Comparison of ENCODE assay signal across 1 cellular context in the genomic region with DNA sequence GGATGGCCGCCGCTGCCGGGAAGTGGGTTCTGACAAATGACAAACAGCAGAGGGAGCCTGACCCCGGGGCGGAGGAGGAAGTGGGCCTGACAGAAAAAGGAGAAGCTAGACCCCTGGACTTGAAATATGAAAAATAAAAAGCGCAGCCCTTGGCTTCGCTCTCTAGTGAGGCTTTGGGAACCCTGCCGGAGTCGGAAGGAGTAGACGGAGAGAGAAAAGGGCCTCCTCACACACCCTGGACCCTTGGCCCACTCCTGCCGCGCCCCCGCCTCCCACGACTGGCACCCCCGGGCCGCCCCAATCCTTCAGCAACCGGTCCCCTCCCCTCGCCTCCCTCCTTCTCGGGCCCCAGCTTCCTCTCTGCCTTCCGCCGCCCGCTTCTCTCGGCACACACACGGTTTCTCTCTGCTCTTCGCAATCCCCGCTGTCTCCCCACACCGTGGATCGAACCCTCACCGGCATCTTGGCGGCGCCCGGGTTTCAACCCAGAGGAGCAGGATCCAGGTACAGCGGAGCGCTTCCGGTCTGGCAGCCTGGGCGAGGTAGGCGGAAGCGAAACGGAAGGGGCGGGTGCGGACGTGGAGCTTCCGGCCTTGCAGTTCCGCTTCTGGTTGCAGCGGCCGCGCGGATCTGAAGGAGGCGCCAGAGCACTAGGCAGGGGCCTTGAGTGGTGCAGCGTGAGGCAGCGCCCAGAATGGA.
TF ChIP-seq lines count a peak whose summit lies in the region.

A gene (minus strand): TSS at position 539 of the 699 bp plus-strand sequence. CDS start 77 bp downstream, at position 462.

TF ChIP-seq in K562, 482 proteins besides CTCF, POLR2A, EP300 and RAD21 (continued from another document and continues in another):
- TF ChIP-seq, protein P1, sequence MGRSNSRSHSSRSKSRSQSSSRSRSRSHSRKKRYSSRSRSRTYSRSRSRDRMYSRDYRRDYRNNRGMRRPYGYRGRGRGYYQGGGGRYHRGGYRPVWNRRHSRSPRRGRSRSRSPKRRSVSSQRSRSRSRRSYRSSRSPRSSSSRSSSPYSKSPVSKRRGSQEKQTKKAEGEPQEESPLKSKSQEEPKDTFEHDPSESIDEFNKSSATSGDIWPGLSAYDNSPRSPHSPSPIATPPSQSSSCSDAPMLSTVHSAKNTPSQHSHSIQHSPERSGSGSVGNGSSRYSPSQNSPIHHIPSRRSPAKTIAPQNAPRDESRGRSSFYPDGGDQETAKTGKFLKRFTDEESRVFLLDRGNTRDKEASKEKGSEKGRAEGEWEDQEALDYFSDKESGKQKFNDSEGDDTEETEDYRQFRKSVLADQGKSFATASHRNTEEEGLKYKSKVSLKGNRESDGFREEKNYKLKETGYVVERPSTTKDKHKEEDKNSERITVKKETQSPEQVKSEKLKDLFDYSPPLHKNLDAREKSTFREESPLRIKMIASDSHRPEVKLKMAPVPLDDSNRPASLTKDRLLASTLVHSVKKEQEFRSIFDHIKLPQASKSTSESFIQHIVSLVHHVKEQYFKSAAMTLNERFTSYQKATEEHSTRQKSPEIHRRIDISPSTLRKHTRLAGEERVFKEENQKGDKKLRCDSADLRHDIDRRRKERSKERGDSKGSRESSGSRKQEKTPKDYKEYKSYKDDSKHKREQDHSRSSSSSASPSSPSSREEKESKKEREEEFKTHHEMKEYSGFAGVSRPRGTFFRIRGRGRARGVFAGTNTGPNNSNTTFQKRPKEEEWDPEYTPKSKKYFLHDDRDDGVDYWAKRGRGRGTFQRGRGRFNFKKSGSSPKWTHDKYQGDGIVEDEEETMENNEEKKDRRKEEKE (IDR thresholded peaks at IDR 0.05; ENCODE audit: borderline replicate concordance in 1 of 2, control insufficient read depth in 1 of 2, low read depth in 2 of 2, low read length in 1 of 2): no peak
- TF ChIP-seq ZNF175 (CRISPR knock-in tag; IDR thresholded peaks at IDR 0.05; ENCODE audit: low read depth): no peak
- TF ChIP-seq ILK (tag; IDR thresholded peaks at IDR 0.05; ENCODE audit: borderline replicate concordance, low read depth): no peak
- TF ChIP-seq ZNF263 (CRISPR knock-in tag; IDR thresholded peaks at IDR 0.05; ENCODE audit: borderline replicate concordance): peak; percentile 43; the same call in 1 of the 2 replicates
- TF ChIP-seq, protein P2, sequence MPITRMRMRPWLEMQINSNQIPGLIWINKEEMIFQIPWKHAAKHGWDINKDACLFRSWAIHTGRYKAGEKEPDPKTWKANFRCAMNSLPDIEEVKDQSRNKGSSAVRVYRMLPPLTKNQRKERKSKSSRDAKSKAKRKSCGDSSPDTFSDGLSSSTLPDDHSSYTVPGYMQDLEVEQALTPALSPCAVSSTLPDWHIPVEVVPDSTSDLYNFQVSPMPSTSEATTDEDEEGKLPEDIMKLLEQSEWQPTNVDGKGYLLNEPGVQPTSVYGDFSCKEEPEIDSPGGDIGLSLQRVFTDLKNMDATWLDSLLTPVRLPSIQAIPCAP (CRISPR knock-in tag; IDR thresholded peaks at IDR 0.05; ENCODE audit: borderline replicate concordance): no peak
- no peak for TF ChIP-seq HNRNPH1 (optimal IDR thresholded peaks at IDR 0.05; ENCODE audit: low read depth, low read length)
- peak; percentile 89 for TF ChIP-seq POLR2AphosphoS5 (IDR thresholded peaks at IDR 0.05; ENCODE audit: control insufficient read depth, insufficient read depth, low read depth, low read length)
- 0 out of 2 replicates have a peak, but pooled peaks have one; percentile 69 for TF ChIP-seq LARP7 (IDR thresholded peaks at IDR 0.05)
- no peak for TF ChIP-seq HDAC3 (IDR thresholded peaks at IDR 0.05; ENCODE audit: borderline replicate concordance, partially characterized antibody)
- peak; percentile 85 for TF ChIP-seq GATAD2B (IDR thresholded peaks at IDR 0.05; ENCODE audit: borderline replicate concordance)
- TF ChIP-seq, protein P3, sequence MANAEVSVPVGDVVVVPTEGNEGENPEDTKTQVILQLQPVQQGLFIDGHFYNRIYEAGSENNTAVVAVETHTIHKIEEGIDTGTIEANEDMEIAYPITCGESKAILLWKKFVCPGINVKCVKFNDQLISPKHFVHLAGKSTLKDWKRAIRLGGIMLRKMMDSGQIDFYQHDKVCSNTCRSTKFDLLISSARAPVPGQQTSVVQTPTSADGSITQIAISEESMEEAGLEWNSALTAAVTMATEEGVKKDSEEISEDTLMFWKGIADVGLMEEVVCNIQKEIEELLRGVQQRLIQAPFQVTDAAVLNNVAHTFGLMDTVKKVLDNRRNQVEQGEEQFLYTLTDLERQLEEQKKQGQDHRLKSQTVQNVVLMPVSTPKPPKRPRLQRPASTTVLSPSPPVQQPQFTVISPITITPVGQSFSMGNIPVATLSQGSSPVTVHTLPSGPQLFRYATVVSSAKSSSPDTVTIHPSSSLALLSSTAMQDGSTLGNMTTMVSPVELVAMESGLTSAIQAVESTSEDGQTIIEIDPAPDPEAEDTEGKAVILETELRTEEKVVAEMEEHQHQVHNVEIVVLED (CRISPR knock-in tag; IDR thresholded peaks at IDR 0.05): no peak
- peak; percentile 27; the same call in 1 of the 2 replicates for TF ChIP-seq RUNX1 (IDR thresholded peaks at IDR 0.05; ENCODE audit: low read depth)
- no peak for TF ChIP-seq ZKSCAN3 (CRISPR knock-in tag; IDR thresholded peaks at IDR 0.05)
- 0 out of 2 replicates have a peak, but pooled peaks have one; percentile 7 for TF ChIP-seq KLF13 (tag; IDR thresholded peaks at IDR 0.05; ENCODE audit: borderline replicate concordance, low read depth)
- TF ChIP-seq OTX1 (CRISPR knock-in tag; IDR thresholded peaks at IDR 0.05): peak; percentile 76
- TF ChIP-seq FOXK1 (CRISPR knock-in tag; IDR thresholded peaks at IDR 0.05; ENCODE audit: borderline replicate concordance): no peak
- peak; percentile 59 for TF ChIP-seq ZNF384 (IDR thresholded peaks at IDR 0.05; ENCODE audit: low read depth, low read length)
- TF ChIP-seq, protein P4, sequence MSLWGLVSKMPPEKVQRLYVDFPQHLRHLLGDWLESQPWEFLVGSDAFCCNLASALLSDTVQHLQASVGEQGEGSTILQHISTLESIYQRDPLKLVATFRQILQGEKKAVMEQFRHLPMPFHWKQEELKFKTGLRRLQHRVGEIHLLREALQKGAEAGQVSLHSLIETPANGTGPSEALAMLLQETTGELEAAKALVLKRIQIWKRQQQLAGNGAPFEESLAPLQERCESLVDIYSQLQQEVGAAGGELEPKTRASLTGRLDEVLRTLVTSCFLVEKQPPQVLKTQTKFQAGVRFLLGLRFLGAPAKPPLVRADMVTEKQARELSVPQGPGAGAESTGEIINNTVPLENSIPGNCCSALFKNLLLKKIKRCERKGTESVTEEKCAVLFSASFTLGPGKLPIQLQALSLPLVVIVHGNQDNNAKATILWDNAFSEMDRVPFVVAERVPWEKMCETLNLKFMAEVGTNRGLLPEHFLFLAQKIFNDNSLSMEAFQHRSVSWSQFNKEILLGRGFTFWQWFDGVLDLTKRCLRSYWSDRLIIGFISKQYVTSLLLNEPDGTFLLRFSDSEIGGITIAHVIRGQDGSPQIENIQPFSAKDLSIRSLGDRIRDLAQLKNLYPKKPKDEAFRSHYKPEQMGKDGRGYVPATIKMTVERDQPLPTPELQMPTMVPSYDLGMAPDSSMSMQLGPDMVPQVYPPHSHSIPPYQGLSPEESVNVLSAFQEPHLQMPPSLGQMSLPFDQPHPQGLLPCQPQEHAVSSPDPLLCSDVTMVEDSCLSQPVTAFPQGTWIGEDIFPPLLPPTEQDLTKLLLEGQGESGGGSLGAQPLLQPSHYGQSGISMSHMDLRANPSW (CRISPR knock-in tag; IDR thresholded peaks at IDR 0.05): no peak; the same call in 1 of the 2 replicates
- peak in 1 of 2 experiments; percentile 52; a peak in 2 of 4 replicates for TF ChIP-seq SRF (CRISPR knock-in tag; IDR thresholded peaks at IDR 0.05)
- TF ChIP-seq, protein P5, sequence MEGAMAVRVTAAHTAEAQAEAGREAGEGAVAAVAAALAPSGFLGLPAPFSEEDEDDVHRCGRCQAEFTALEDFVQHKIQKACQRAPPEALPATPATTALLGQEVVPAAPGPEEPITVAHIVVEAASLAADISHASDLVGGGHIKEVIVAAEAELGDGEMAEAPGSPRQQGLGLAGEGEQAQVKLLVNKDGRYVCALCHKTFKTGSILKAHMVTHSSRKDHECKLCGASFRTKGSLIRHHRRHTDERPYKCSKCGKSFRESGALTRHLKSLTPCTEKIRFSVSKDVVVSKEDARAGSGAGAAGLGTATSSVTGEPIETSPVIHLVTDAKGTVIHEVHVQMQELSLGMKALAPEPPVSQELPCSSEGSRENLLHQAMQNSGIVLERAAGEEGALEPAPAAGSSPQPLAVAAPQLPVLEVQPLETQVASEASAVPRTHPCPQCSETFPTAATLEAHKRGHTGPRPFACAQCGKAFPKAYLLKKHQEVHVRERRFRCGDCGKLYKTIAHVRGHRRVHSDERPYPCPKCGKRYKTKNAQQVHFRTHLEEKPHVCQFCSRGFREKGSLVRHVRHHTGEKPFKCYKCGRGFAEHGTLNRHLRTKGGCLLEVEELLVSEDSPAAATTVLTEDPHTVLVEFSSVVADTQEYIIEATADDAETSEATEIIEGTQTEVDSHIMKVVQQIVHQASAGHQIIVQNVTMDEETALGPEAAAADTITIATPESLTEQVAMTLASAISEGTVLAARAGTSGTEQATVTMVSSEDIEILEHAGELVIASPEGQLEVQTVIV (CRISPR knock-in tag; IDR thresholded peaks at IDR 0.05; ENCODE audit: borderline replicate concordance): no peak
- TF ChIP-seq SP2 (IDR thresholded peaks at IDR 0.05; ENCODE audit: extremely low read depth, low read depth, low read length, poor library complexity, severe bottlenecking): peak; percentile 5
- TF ChIP-seq, protein P6, sequence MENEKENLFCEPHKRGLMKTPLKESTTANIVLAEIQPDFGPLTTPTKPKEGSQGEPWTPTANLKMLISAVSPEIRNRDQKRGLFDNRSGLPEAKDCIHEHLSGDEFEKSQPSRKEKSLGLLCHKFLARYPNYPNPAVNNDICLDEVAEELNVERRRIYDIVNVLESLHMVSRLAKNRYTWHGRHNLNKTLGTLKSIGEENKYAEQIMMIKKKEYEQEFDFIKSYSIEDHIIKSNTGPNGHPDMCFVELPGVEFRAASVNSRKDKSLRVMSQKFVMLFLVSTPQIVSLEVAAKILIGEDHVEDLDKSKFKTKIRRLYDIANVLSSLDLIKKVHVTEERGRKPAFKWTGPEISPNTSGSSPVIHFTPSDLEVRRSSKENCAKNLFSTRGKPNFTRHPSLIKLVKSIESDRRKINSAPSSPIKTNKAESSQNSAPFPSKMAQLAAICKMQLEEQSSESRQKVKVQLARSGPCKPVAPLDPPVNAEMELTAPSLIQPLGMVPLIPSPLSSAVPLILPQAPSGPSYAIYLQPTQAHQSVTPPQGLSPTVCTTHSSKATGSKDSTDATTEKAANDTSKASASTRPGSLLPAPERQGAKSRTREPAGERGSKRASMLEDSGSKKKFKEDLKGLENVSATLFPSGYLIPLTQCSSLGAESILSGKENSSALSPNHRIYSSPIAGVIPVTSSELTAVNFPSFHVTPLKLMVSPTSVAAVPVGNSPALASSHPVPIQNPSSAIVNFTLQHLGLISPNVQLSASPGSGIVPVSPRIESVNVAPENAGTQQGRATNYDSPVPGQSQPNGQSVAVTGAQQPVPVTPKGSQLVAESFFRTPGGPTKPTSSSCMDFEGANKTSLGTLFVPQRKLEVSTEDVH (IDR thresholded peaks at IDR 0.05; ENCODE audit: low read depth, partially characterized antibody): peak; percentile 98
- TF ChIP-seq MAFG (tag; conservative IDR thresholded peaks at IDR 0.05): no peak
- TF ChIP-seq HMG20A (CRISPR knock-in tag; conservative IDR thresholded peaks at IDR 0.05): no peak
- no peak for TF ChIP-seq ADNP (tag; IDR thresholded peaks at IDR 0.05)
- TF ChIP-seq ZNF76 (CRISPR knock-in tag; IDR thresholded peaks at IDR 0.05; ENCODE audit: borderline replicate concordance): no peak
- no peak for TF ChIP-seq EWSR1 (IDR thresholded peaks at IDR 0.05; ENCODE audit: borderline replicate concordance, low read depth, partially characterized antibody)
- TF ChIP-seq, protein P7, sequence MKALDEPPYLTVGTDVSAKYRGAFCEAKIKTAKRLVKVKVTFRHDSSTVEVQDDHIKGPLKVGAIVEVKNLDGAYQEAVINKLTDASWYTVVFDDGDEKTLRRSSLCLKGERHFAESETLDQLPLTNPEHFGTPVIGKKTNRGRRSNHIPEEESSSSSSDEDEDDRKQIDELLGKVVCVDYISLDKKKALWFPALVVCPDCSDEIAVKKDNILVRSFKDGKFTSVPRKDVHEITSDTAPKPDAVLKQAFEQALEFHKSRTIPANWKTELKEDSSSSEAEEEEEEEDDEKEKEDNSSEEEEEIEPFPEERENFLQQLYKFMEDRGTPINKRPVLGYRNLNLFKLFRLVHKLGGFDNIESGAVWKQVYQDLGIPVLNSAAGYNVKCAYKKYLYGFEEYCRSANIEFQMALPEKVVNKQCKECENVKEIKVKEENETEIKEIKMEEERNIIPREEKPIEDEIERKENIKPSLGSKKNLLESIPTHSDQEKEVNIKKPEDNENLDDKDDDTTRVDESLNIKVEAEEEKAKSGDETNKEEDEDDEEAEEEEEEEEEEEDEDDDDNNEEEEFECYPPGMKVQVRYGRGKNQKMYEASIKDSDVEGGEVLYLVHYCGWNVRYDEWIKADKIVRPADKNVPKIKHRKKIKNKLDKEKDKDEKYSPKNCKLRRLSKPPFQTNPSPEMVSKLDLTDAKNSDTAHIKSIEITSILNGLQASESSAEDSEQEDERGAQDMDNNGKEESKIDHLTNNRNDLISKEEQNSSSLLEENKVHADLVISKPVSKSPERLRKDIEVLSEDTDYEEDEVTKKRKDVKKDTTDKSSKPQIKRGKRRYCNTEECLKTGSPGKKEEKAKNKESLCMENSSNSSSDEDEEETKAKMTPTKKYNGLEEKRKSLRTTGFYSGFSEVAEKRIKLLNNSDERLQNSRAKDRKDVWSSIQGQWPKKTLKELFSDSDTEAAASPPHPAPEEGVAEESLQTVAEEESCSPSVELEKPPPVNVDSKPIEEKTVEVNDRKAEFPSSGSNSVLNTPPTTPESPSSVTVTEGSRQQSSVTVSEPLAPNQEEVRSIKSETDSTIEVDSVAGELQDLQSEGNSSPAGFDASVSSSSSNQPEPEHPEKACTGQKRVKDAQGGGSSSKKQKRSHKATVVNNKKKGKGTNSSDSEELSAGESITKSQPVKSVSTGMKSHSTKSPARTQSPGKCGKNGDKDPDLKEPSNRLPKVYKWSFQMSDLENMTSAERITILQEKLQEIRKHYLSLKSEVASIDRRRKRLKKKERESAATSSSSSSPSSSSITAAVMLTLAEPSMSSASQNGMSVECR (CRISPR knock-in tag; IDR thresholded peaks at IDR 0.05): peak; percentile 95
- TF ChIP-seq ZZZ3 (IDR thresholded peaks at IDR 0.05): peak; percentile 66; the same call in 1 of the 2 replicates
- 0 out of 2 replicates have a peak, but pooled peaks have one; percentile 39 for TF ChIP-seq SMARCA4 (IDR thresholded peaks at IDR 0.05)
- TF ChIP-seq, protein P8, sequence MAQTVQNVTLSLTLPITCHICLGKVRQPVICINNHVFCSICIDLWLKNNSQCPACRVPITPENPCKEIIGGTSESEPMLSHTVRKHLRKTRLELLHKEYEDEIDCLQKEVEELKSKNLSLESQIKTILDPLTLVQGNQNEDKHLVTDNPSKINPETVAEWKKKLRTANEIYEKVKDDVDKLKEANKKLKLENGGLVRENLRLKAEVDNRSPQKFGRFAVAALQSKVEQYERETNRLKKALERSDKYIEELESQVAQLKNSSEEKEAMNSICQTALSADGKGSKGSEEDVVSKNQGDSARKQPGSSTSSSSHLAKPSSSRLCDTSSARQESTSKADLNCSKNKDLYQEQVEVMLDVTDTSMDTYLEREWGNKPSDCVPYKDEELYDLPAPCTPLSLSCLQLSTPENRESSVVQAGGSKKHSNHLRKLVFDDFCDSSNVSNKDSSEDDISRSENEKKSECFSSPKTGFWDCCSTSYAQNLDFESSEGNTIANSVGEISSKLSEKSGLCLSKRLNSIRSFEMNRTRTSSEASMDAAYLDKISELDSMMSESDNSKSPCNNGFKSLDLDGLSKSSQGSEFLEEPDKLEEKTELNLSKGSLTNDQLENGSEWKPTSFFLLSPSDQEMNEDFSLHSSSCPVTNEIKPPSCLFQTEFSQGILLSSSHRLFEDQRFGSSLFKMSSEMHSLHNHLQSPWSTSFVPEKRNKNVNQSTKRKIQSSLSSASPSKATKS (CRISPR knock-in tag; IDR thresholded peaks at IDR 0.05): no peak
